In the genomic region with DNA sequence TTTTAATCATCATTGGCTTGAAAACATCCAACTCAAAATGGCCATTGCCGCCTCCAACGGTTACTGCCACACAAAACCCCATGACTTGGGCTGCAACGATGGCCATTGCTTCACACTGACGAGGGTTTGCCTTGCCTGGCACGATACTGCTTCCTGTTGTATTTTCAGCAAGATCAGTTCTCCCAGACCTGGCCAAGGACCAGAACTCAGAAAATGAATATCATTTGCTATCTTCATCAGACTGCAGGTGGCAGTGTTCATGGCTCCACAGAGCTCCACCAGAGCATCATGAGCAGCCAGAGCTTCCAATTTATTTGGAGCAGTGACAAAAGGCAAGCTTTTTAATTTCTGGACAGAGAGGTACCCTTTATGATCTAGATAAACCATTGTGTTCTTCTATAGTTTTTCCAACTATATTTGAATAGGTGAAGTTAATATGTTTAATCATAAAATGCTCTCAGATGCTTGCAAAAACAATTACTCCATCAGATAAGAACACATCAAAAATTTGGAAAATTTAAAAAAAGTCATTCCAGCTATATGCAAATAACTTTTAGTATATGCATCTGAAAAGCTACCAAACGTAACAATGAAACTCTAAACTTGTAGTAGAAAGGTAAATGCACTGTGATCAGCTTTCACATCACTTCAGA, we compare ENCODE assay signal across 1 cellular context.
TF ChIP-seq lines count a peak whose summit lies in the region.

No MANE protein-coding gene starts in this region.

TF ChIP-seq in K562, 482 proteins besides CTCF, POLR2A, EP300 and RAD21 (continues in another document):
- TF ChIP-seq CBX2 (IDR thresholded peaks at IDR 0.05; ENCODE audit: insufficient read depth, low read length, poor library complexity, severe bottlenecking) (no peak), CC2D1A (IDR thresholded peaks at IDR 0.05) (no peak), NUFIP1 (IDR thresholded peaks at IDR 0.05; ENCODE audit: partially characterized antibody) (no peak), SIN3A (IDR thresholded peaks at IDR 0.05; ENCODE audit: borderline replicate concordance in 2 of 2, control insufficient read depth in 1 of 2, low read depth in 2 of 2, low read length in 2 of 2) (no peak), SPI1 (IDR thresholded peaks at IDR 0.05; ENCODE audit: borderline replicate concordance, low read depth, low read length) (no peak), SMARCB1 (IDR thresholded peaks at IDR 0.05; ENCODE audit: insufficient read length, low read depth) (no peak), ZNF79 (CRISPR knock-in tag; IDR thresholded peaks at IDR 0.05; ENCODE audit: low read depth) (no peak), KLF1 (tag; IDR thresholded peaks at IDR 0.05) (no peak), ZNF384 (IDR thresholded peaks at IDR 0.05; ENCODE audit: low read depth, low read length) (no peak), TCF3 (CRISPR knock-in tag; IDR thresholded peaks at IDR 0.05) (no peak), POLR2AphosphoS5 (IDR thresholded peaks at IDR 0.05; ENCODE audit: control insufficient read depth, insufficient read depth, low read depth, low read length) (no peak), LEF1 (IDR thresholded peaks at IDR 0.05) (no peak), ELF2 (CRISPR knock-in tag; IDR thresholded peaks at IDR 0.05) (no peak), ZFP1 (CRISPR knock-in tag; IDR thresholded peaks at IDR 0.05) (no peak), XRCC5 (IDR thresholded peaks at IDR 0.05; ENCODE audit: low read depth, low read length) (no peak), ZNF146 (CRISPR knock-in tag; IDR thresholded peaks at IDR 0.05; ENCODE audit: unreplicated experiment) (no peak), HCFC1 (IDR thresholded peaks at IDR 0.05; ENCODE audit: low read depth, low read length) (no peak), COPS2 (conservative IDR thresholded peaks at IDR 0.05) (no peak)
- TF ChIP-seq, protein P1, sequence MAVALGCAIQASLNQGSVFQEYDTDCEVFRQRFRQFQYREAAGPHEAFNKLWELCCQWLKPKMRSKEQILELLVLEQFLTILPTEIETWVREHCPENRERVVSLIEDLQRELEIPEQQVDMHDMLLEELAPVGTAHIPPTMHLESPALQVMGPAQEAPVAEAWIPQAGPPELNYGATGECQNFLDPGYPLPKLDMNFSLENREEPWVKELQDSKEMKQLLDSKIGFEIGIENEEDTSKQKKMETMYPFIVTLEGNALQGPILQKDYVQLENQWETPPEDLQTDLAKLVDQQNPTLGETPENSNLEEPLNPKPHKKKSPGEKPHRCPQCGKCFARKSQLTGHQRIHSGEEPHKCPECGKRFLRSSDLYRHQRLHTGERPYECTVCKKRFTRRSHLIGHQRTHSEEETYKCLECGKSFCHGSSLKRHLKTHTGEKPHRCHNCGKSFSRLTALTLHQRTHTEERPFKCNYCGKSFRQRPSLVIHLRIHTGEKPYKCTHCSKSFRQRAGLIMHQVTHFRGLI (CRISPR knock-in tag; IDR thresholded peaks at IDR 0.05) = no peak
- TF ChIP-seq, protein P2, sequence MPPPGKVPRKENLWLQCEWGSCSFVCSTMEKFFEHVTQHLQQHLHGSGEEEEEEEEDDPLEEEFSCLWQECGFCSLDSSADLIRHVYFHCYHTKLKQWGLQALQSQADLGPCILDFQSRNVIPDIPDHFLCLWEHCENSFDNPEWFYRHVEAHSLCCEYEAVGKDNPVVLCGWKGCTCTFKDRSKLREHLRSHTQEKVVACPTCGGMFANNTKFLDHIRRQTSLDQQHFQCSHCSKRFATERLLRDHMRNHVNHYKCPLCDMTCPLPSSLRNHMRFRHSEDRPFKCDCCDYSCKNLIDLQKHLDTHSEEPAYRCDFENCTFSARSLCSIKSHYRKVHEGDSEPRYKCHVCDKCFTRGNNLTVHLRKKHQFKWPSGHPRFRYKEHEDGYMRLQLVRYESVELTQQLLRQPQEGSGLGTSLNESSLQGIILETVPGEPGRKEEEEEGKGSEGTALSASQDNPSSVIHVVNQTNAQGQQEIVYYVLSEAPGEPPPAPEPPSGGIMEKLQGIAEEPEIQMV (tag; conservative IDR thresholded peaks at IDR 0.05; ENCODE audit: low read depth) = no peak
- TF ChIP-seq, protein P3, sequence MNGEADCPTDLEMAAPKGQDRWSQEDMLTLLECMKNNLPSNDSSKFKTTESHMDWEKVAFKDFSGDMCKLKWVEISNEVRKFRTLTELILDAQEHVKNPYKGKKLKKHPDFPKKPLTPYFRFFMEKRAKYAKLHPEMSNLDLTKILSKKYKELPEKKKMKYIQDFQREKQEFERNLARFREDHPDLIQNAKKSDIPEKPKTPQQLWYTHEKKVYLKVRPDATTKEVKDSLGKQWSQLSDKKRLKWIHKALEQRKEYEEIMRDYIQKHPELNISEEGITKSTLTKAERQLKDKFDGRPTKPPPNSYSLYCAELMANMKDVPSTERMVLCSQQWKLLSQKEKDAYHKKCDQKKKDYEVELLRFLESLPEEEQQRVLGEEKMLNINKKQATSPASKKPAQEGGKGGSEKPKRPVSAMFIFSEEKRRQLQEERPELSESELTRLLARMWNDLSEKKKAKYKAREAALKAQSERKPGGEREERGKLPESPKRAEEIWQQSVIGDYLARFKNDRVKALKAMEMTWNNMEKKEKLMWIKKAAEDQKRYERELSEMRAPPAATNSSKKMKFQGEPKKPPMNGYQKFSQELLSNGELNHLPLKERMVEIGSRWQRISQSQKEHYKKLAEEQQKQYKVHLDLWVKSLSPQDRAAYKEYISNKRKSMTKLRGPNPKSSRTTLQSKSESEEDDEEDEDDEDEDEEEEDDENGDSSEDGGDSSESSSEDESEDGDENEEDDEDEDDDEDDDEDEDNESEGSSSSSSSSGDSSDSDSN (IDR thresholded peaks at IDR 0.05; ENCODE audit: borderline replicate concordance in 1 of 2, low read depth in 2 of 2, low read length in 2 of 2) = no peak
- TF ChIP-seq, protein P4, sequence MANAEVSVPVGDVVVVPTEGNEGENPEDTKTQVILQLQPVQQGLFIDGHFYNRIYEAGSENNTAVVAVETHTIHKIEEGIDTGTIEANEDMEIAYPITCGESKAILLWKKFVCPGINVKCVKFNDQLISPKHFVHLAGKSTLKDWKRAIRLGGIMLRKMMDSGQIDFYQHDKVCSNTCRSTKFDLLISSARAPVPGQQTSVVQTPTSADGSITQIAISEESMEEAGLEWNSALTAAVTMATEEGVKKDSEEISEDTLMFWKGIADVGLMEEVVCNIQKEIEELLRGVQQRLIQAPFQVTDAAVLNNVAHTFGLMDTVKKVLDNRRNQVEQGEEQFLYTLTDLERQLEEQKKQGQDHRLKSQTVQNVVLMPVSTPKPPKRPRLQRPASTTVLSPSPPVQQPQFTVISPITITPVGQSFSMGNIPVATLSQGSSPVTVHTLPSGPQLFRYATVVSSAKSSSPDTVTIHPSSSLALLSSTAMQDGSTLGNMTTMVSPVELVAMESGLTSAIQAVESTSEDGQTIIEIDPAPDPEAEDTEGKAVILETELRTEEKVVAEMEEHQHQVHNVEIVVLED (CRISPR knock-in tag; IDR thresholded peaks at IDR 0.05) = no peak
- TF ChIP-seq, protein P5, sequence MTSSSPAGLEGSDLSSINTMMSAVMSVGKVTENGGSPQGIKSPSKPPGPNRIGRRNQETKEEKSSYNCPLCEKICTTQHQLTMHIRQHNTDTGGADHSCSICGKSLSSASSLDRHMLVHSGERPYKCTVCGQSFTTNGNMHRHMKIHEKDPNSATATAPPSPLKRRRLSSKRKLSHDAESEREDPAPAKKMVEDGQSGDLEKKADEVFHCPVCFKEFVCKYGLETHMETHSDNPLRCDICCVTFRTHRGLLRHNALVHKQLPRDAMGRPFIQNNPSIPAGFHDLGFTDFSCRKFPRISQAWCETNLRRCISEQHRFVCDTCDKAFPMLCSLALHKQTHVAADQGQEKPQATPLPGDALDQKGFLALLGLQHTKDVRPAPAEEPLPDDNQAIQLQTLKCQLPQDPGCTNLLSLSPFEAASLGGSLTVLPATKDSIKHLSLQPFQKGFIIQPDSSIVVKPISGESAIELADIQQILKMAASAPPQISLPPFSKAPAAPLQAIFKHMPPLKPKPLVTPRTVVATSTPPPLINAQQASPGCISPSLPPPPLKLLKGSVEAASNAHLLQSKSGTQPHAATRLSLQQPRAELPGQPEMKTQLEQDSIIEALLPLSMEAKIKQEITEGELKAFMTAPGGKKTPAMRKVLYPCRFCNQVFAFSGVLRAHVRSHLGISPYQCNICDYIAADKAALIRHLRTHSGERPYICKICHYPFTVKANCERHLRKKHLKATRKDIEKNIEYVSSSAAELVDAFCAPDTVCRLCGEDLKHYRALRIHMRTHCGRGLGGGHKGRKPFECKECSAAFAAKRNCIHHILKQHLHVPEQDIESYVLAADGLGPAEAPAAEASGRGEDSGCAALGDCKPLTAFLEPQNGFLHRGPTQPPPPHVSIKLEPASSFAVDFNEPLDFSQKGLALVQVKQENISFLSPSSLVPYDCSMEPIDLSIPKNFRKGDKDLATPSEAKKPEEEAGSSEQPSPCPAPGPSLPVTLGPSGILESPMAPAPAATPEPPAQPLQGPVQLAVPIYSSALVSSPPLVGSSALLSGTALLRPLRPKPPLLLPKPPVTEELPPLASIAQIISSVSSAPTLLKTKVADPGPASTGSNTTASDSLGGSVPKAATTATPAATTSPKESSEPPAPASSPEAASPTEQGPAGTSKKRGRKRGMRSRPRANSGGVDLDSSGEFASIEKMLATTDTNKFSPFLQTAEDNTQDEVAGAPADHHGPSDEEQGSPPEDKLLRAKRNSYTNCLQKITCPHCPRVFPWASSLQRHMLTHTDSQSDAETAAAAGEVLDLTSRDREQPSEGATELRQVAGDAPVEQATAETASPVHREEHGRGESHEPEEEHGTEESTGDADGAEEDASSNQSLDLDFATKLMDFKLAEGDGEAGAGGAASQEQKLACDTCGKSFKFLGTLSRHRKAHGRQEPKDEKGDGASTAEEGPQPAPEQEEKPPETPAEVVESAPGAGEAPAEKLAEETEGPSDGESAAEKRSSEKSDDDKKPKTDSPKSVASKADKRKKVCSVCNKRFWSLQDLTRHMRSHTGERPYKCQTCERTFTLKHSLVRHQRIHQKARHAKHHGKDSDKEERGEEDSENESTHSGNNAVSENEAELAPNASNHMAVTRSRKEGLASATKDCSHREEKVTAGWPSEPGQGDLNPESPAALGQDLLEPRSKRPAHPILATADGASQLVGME (CRISPR knock-in tag; IDR thresholded peaks at IDR 0.05) = no peak
- TF ChIP-seq, protein P6, sequence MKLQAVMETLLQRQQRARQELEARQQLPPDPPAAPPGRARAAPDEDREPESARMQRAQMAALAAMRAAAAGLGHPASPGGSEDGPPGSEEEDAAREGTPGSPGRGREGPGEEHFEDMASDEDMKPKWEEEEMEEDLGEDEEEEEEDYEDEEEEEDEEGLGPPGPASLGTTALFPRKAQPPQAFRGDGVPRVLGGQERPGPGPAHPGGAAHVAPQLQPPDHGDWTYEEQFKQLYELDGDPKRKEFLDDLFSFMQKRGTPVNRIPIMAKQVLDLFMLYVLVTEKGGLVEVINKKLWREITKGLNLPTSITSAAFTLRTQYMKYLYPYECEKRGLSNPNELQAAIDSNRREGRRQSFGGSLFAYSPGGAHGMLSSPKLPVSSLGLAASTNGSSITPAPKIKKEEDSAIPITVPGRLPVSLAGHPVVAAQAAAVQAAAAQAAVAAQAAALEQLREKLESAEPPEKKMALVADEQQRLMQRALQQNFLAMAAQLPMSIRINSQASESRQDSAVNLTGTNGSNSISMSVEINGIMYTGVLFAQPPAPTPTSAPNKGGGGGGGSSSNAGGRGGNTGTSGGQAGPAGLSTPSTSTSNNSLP (IDR thresholded peaks at IDR 0.05; ENCODE audit: borderline replicate concordance, low read depth, low read length) = 0 out of 2 replicates have a peak, but pooled peaks have one; percentile 30
- TF ChIP-seq, protein P7, sequence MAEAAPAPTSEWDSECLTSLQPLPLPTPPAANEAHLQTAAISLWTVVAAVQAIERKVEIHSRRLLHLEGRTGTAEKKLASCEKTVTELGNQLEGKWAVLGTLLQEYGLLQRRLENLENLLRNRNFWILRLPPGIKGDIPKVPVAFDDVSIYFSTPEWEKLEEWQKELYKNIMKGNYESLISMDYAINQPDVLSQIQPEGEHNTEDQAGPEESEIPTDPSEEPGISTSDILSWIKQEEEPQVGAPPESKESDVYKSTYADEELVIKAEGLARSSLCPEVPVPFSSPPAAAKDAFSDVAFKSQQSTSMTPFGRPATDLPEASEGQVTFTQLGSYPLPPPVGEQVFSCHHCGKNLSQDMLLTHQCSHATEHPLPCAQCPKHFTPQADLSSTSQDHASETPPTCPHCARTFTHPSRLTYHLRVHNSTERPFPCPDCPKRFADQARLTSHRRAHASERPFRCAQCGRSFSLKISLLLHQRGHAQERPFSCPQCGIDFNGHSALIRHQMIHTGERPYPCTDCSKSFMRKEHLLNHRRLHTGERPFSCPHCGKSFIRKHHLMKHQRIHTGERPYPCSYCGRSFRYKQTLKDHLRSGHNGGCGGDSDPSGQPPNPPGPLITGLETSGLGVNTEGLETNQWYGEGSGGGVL (CRISPR knock-in tag; IDR thresholded peaks at IDR 0.05) = no peak
